In the genomic region with DNA sequence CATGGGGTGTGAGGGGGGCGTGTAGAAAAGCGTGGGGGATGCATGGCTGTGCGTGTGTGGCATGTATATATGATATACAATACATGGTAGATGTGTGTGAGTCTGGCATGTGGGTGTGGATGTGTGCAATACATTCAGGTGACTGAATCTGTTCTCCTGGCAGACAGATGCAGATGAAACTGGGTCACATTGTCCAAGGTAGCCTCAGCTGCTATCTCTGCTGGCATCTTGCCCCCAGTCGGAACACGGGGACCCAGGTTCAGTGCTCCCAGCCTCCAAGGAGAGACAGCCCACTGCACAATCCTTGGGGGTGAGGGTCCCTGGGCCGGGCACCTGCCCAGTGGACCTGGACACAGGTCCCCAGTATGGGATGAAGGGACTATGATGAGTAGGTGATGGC, we compare ENCODE assay signal across 17 cellular contexts. TPM values are rescaled to one million over a fixed set of nuclear protein-coding genes. Genes with fewer than 3 reads are reported as not detected.
A peak's percentile ranks its signal among the peaks of the same experiment; 100 is the strongest.
DNase-seq lines count a peak whose midpoint lies in the region; ATAC-seq, FAIRE-seq and TF ChIP-seq lines count a peak whose summit lies in the region.
"Had no signal": no experiment of that assay in that cellular context is flagged by ENCODE, and none has a peak within 500 bp of the region (broad histone marks: within the 10 kb centered on the region; RNA-seq: fewer than 3 reads in every experiment).

No MANE protein-coding gene starts in this region.

- no peak for FAIRE-seq in HTR-8/SVneo (lab: Jason Lieb, UNC)
- FAIRE-seq: GM12878, H54 had no signal

- no peaks in the 10 kb centered on the region for H3K36me3 Mint-ChIP-seq in glutamatergic neuron (ENCODE audit: unreplicated experiment)
- H3K36me3 Mint-ChIP-seq: CD14-positive monocyte; CD4-positive, alpha-beta memory T cell had no signal

- WGBS in spleen, 5 donors = 76 to 86% (median 79%) methylated on average over 6 of the region's 6 CpGs

- peaks cover 0 to 14% (median 9%) of the 10 kb centered on the region in 8 donors for H3K9me3 ChIP-seq in spleen

- in situ Hi-C loops in G401 (cut with HindIII; ENCODE audit: low sequenced_read_pairs) = no loop called here

- intact Hi-C loops in spleen (cut with DNase I; ENCODE audit: low total_unique reads) = no loop called here

- H3K27me3 Mint-ChIP-seq in glutamatergic neuron (ENCODE audit: unreplicated experiment) = peaks cover 2% of the 10 kb centered on the region

- no peak for ATAC-seq in GM21723 (IDR thresholded peaks at IDR 0.05; ENCODE audit: unreplicated experiment)
- ATAC-seq in GM21381 (IDR thresholded peaks at IDR 0.05; ENCODE audit: unreplicated experiment) = no peak
- ATAC-seq: GM12878 had no signal

- H3K4me1 Mint-ChIP-seq in glutamatergic neuron (ENCODE audit: low read depth, unreplicated experiment) = peaks cover 31% of the 10 kb centered on the region
- H3K4me1 Mint-ChIP-seq: CD14-positive monocyte; CD4-positive, alpha-beta memory T cell had no signal

- no peak for TF ChIP-seq CTCF in glutamatergic neuron (IDR thresholded peaks at IDR 0.05; ENCODE audit: partially characterized antibody, unreplicated experiment)
- no peak for TF ChIP-seq CTCF in spleen (IDR thresholded peaks at IDR 0.05 in 8 of 11, conservative IDR thresholded peaks at IDR 0.05 in 3 of 11)

- no peaks in the 10 kb centered on the region for H3K36me3 ChIP-seq in spleen
- H3K36me3 ChIP-seq: BLaER1 had no signal

- H3K27ac Mint-ChIP-seq in glutamatergic neuron (ENCODE audit: unreplicated experiment) = peak overlapping the region; percentile 48
- H3K27ac Mint-ChIP-seq: CD14-positive monocyte had no signal

- H3K9me3 Mint-ChIP-seq in glutamatergic neuron (ENCODE audit: unreplicated experiment) = peaks cover 7% of the 10 kb centered on the region

- no peak overlapping the region for H3K4me3 ChIP-seq in spleen
- H3K4me3 ChIP-seq: BLaER1, GM12878 had no signal

- H3K4me3 Mint-ChIP-seq in glutamatergic neuron (ENCODE audit: unreplicated experiment) = no peak overlapping the region
- H3K4me3 Mint-ChIP-seq: CD14-positive monocyte; CD4-positive, alpha-beta memory T cell had no signal

- no peaks in the 10 kb centered on the region for H3K4me1 ChIP-seq in spleen

- no peak for TF ChIP-seq POLR2A in spleen (IDR thresholded peaks at IDR 0.05)

- DNase-seq in G401 (ENCODE audit: low spot score) (peak; percentile 78), cerebellar nuclear complex (lab: John Stamatoyannopoulos, UW) (peak; percentile 4 to 22), glutamatergic neuron (no peak), spleen (peak; percentile 64), HTR-8/SVneo (ENCODE audit: insufficient read length, low spot score) (no peak), kidney glomerular epithelial cell (lab: John Stamatoyannopoulos, UW) (no peak)
- DNase-seq: 8988T; Calu3; CD4-positive, alpha-beta memory T cell; DMS79 treated with DMSO at 0.1 percent for 48 hours; HCEC 1CT had no signal

- H3K27me3 ChIP-seq in spleen (replicated peaks in 1 of 7) = peaks cover 0 to 13% (median 0%) of the 10 kb centered on the region in 7 donors
- H3K27me3 ChIP-seq: BLaER1 had no signal

- no peak overlapping the region for H3K27ac ChIP-seq in spleen
- H3K27ac ChIP-seq: BLaER1 had no signal

RNA-seq across cellular contexts. Expression of a gene that starts 12.4 kb away (rescaled TPM):
- total RNA-seq in G401 (2014; rRNA removed; shearing (Covaris generic)) = 5.8 and 8.5 TPM in 2 replicates
- 154 TPM for total RNA-seq in glutamatergic neuron (ENCODE audit: unreplicated experiment)
- total RNA-seq in spleen = 1 to 10 TPM in 2 of 7 donors, under 1 TPM in 4, not detected in 1; 0.23 to 1.2 (median 0.76) TPM
- 1 to 10 TPM in 1 of 3 donors, under 1 TPM in 2; 0.93 to 1.6 (median 0.96) TPM for polyA plus RNA-seq in spleen
- total RNA-seq: CD4-positive, alpha-beta memory T cell had no signal
- polyA plus RNA-seq: CD14-positive monocyte; CD4-positive, alpha-beta memory T cell had no signal

Comparison
In these comparisons a context has a peak if more than half of its experiments do, and no peak if none do; other contexts are left out.
1. DNase-seq: peak in G401 (single experiment), cerebellar nuclear complex (2 of 2) and spleen (single experiment); none in glutamatergic neuron (single experiment), HTR-8/SVneo (single experiment) and kidney glomerular epithelial cell (single experiment).
2. RNA of a gene that starts 12.4 kb away (total RNA-seq): 154 TPM in glutamatergic neuron (single experiment); 5.8 to 8.5 TPM in G401 and 0.23 to 1.2 TPM in spleen; every median in the first group is over 10 times any median in the second.